In the genomic region with DNA sequence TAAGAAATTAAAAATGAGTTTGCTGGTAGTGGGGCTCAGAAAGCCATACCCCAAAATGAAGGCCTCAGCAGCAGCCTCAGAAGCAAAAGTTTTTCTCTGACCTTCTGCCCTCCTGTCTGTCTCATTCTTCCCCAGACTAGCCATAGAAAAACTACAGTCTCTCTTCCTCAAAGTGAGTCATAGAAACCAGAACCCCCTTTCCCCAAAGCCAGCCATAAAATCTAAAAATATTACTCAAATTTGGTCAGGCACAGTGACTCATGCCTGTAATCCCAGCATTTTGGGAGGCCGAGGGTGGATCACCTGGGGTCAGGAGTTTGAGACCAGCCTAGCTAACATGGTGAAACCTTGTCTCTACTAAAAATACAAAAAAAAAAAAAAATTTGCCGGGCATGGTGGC, we compare ENCODE assay signal across 8 cellular contexts. TPM values are rescaled to one million over a fixed set of nuclear protein-coding genes. Genes with fewer than 3 reads are reported as not detected.
DNase-seq lines count a peak whose midpoint lies in the region; ATAC-seq, FAIRE-seq and TF ChIP-seq lines count a peak whose summit lies in the region.
"Not testable (repeated sequence)": the region's sequence is repeated elsewhere in the genome, so short reads cannot be mapped to it uniquely, and the experiment has no call there.

No MANE protein-coding gene starts in this region.

- H3K9me3 Mint-ChIP-seq in activated CD4-positive, alpha-beta T cell treated with anti-CD3 and anti-CD28 coated beads for 36 hours (ENCODE audit: low read depth): not testable (repeated sequence)

- not testable (repeated sequence) for H3K36me3 ChIP-seq in OCI-LY3 (replicated peaks; ENCODE audit: low read depth, low read length); GM12878 (ENCODE audit: control insufficient read depth in 2 of 2, insufficient read depth in 2 of 2, low read length in 1 of 2); upper lobe of right lung

- H3K9ac ChIP-seq in OCI-LY3 (ENCODE audit: low read length); GM12878 (ENCODE audit: control insufficient read depth, insufficient read depth, low read length): not testable (repeated sequence)

- H3K4me1 Mint-ChIP-seq in activated CD4-positive, alpha-beta T cell treated with anti-CD3 and anti-CD28 coated beads for 36 hours: peaks cover 24% of the 10 kb centered on the region

- TF ChIP-seq RAD21 in GM12878 (IDR thresholded peaks at IDR 0.05; ENCODE audit: insufficient read depth, low read depth, low read length): not testable (repeated sequence)

- not testable (repeated sequence) for H3K4me3 Mint-ChIP-seq in activated CD4-positive, alpha-beta T cell treated with anti-CD3 and anti-CD28 coated beads for 36 hours

- not testable (repeated sequence) for TF ChIP-seq POLR2A in GM12878 (IDR thresholded peaks at IDR 0.05; ENCODE audit: low read depth, low read length)

- FAIRE-seq in GM12878 (lab: Jason Lieb, UNC): peak; percentile 13

- TF ChIP-seq CTCF in OCI-LY3 (IDR thresholded peaks at IDR 0.05; ENCODE audit: low read depth, low read length); GM12878 (IDR thresholded peaks at IDR 0.05 in 2 of 3, conservative IDR thresholded peaks at IDR 0.05 in 1 of 3; ENCODE audit: control insufficient read depth in 2 of 3, extremely low read depth in 1 of 3, insufficient read depth in 1 of 3, low read depth in 3 of 3, low read length in 3 of 3); omental fat pad (IDR thresholded peaks at IDR 0.05); upper lobe of right lung (IDR thresholded peaks at IDR 0.05): not testable (repeated sequence)

- intact Hi-C loops in activated CD4-positive, alpha-beta T cell treated with anti-CD3 and anti-CD28 coated beads for 36 hours (cut with DNase I, micrococcal nuclease): loop anchor here in 1 of 2 experiments (5.0 kb wide), 1 partner anchor 220 kb away; no protein-coding TSS in a partner anchor
- intact Hi-C loops in GM12878 (cut with micrococcal nuclease; ENCODE audit: unreplicated experiment); upper lobe of right lung (cut with DNase I): not testable (repeated sequence)

- in situ Hi-C loops in GM12878 (cut with MboI): not testable (repeated sequence)

- ATAC-seq in activated CD4-positive, alpha-beta T cell treated with anti-CD3 and anti-CD28 coated beads for 36 hours; upper lobe of right lung: not testable (repeated sequence)
- ATAC-seq in GM12878: peak; percentile 13; the same call in 2 of the 3 replicates
- ATAC-seq in omental fat pad (ENCODE audit: low FRiP score): peak; percentile 42

- H3K79me2 ChIP-seq in OCI-LY3 (ENCODE audit: low read length): peaks cover 17% of the 10 kb centered on the region
- peaks cover 16% of the 10 kb centered on the region for H3K79me2 ChIP-seq in GM12878 (ENCODE audit: control insufficient read depth, insufficient read depth, low read length)

- H3K4me1 ChIP-seq in OCI-LY3 (ENCODE audit: low read length) (peaks cover 20% of the 10 kb centered on the region), upper lobe of right lung (peaks cover 13% of the 10 kb centered on the region)
- not testable (repeated sequence) for H3K4me1 ChIP-seq in GM12878 (ENCODE audit: control insufficient read depth, insufficient read depth, low read length)

- 34% methylated on average over 2 of the region's 2 CpGs for WGBS in GM12878 (ENCODE audit: insufficient coverage, insufficient replicate concordance, low lambda C conversion rate, missing lambda C conversion rate)

- peak overlapping the region; percentile 26; the same call in 1 of the 2 replicates for H3K27ac ChIP-seq in OCI-LY3 (ENCODE audit: low read length)
- H3K27ac ChIP-seq in GM12878 (ENCODE audit: control insufficient read depth, insufficient read depth): peak overlapping the region; percentile 2; the same call in 1 of the 2 replicates
- H3K27ac ChIP-seq in upper lobe of right lung: peak overlapping the region; percentile 43

- not testable (repeated sequence) for H3K9me3 ChIP-seq in OCI-LY3 (ENCODE audit: insufficient read depth, low read length); GM12878 (replicated peaks; ENCODE audit: control insufficient read depth, insufficient read depth, low read length); upper lobe of right lung

- H4K20me1 ChIP-seq in OCI-LY3 (ENCODE audit: insufficient read depth, low read length); GM12878 (ENCODE audit: control insufficient read depth, insufficient read depth): not testable (repeated sequence)

- SMC1A ChIA-PET in GM12878 (lab: Charles Lee; ENCODE audit: uncharacterized antibody, unreplicated experiment): interaction anchor here (0.6 to 1.1 kb wide), 2 partner anchors 117 to 132 kb away, joined by 3 to 4 read pairs; no protein-coding TSS in a partner anchor

- H2AFZ ChIP-seq in OCI-LY3 (ENCODE audit: low read depth, low read length): not testable (repeated sequence)
- peak overlapping the region; percentile 14; the same call in 1 of the 2 replicates for H2AFZ ChIP-seq in GM12878 (ENCODE audit: control insufficient read depth, low read depth, low read length)

- not testable (repeated sequence) for BruUV-seq in GM12878 (replicated peaks; lab: Mats Ljungman, UMichigan)

- DNase-seq in EL (peak; percentile 71), HT1080 (ENCODE audit: low read depth) (peak; percentile 84), fibroblast of peridontal ligament (ENCODE audit: extremely low read depth) (peak; percentile 70)
- peak; percentile 27 for DNase-seq in activated CD4-positive, alpha-beta T cell treated with anti-CD3 and anti-CD28 coated beads for 36 hours
- not testable (repeated sequence) for DNase-seq in GM12878 (ENCODE audit: low read depth, low spot score); omental fat pad (ENCODE audit: low spot score); upper lobe of right lung

- TF ChIP-seq EP300 in GM12878 (IDR thresholded peaks at IDR 0.05; ENCODE audit: borderline replicate concordance in 1 of 2, control insufficient read depth in 1 of 2, low read depth in 2 of 2, low read length in 2 of 2): not testable (repeated sequence)

- not testable (repeated sequence) for H3K36me3 Mint-ChIP-seq in activated CD4-positive, alpha-beta T cell treated with anti-CD3 and anti-CD28 coated beads for 36 hours (ENCODE audit: low read depth)

- not testable (repeated sequence) for H3K27me3 Mint-ChIP-seq in activated CD4-positive, alpha-beta T cell treated with anti-CD3 and anti-CD28 coated beads for 36 hours

- not testable (repeated sequence) for H3K27me3 ChIP-seq in OCI-LY3 (ENCODE audit: low read depth, low read length); GM12878 (replicated peaks in 1 of 2; ENCODE audit: control insufficient read depth in 2 of 2, insufficient read depth in 2 of 2, low read length in 1 of 2); upper lobe of right lung

- H3K27ac Mint-ChIP-seq in activated CD4-positive, alpha-beta T cell treated with anti-CD3 and anti-CD28 coated beads for 36 hours: peak overlapping the region; percentile 26

- RAD21 ChIA-PET in GM12878 (lab: Charles Lee; ENCODE audit: unreplicated experiment): interaction anchor here (0.6 kb wide), 1 partner anchor 209 kb away, joined by 3 read pairs; no protein-coding TSS in a partner anchor

- not testable (repeated sequence) for H3K4me3 ChIP-seq in OCI-LY3 (ENCODE audit: low read length); GM12878; upper lobe of right lung

- H3K4me2 ChIP-seq in OCI-LY3 (ENCODE audit: low read length) (peak overlapping the region; percentile 53), GM12878 (ENCODE audit: control insufficient read depth, insufficient read depth) (peak overlapping the region; percentile 15; the same call in 1 of the 2 replicates)

- CTCF ChIA-PET in activated CD4-positive, alpha-beta T cell treated with anti-CD3 and anti-CD28 coated beads for 36 hours (lab: Charles Lee): interaction anchor here (1.7 kb wide), 1 partner anchor 13 kb away, joined by 4 read pairs; no protein-coding TSS in a partner anchor
- CTCF ChIA-PET in GM12878 (lab: Yijun Ruan, JAX): interaction anchor here (3.0 kb wide), 1 partner anchor 13 kb away, joined by 12 read pairs; no protein-coding TSS in a partner anchor

- POLR2A ChIA-PET in activated CD4-positive, alpha-beta T cell treated with anti-CD3 and anti-CD28 coated beads for 36 hours (lab: Charles Lee): interaction anchor here (0.7 kb wide), 2 partner anchors 71 to 131 kb away, joined by 4 to 5 read pairs; a partner anchor contains a TSS
- POLR2A ChIA-PET in GM12878 (lab: Charles Lee): not testable (repeated sequence)

RNA-seq across cellular contexts. Expression of a gene that starts 5.2 kb away (rescaled TPM):
- total RNA-seq in HT1080 (2014; rRNA removed; shearing (Covaris generic)): 19.1 and 25.1 TPM in 2 replicates
- polyA plus RNA-seq in HT1080 (2015; cell fraction: cytosol; rRNA removed): 32.8 and 35.3 TPM in 2 replicates
- 16.1 and 20.2 TPM in 2 replicates for polyA plus RNA-seq in HT1080 (2015; cell fraction: nucleus; rRNA removed)
- total RNA-seq in activated CD4-positive, alpha-beta T cell treated with anti-CD3 and anti-CD28 coated beads for 36 hours: 10 to 100 TPM; 14.4 to 19.9 TPM
- 63.6 and 67.6 TPM in 2 replicates for total RNA-seq in GM12878 (2013; cell fraction: nucleolus; rRNA removed)
- total RNA-seq in GM12878 (2014; rRNA removed) (20.7 and 26.0 TPM in 2 replicates), GM12878 (2014; rRNA removed; fragmentation: Illumina TruSeq; extraction: Trizol) (18.2 and 18.6 TPM in 2 replicates), GM12878 (2021) (17.1 and 18.7 TPM in 2 replicates), omental fat pad (10 to 100 TPM; 13.6 to 30.1 (median 23.2) TPM), upper lobe of right lung (26.9 TPM)
- 5.3 TPM for polyA plus RNA-seq in GM12878 (2011; ENCODE audit: low read depth)
- polyA plus RNA-seq in GM12878 (2011; rRNA removed) (27.6 and 30.9 TPM in 2 replicates), GM12878 (2014; fragmentation: Illumina TruSeq; extraction: Trizol) (11.5 and 11.9 TPM in 2 replicates), GM12878 (2014; fragmentation: Nextera tagmentation; extraction: Ambion mirVana) (1 to 10 TPM; 2.6 to 4.9 TPM), GM12878 (2014; rRNA removed) (14.9 and 15.2 TPM in 2 replicates), GM12878 (2016; fragmentation: Nextera tagmentation; extraction: Ambion mirVana) (10 to 100 TPM; 22.0 to 22.6 TPM)
- 16.0 and 16.1 TPM in 2 replicates for polyA plus RNA-seq in GM12878 (2011; cell fraction: cytosol; rRNA removed)
- 9.2 and 11.1 TPM in 2 replicates for polyA plus RNA-seq in GM12878 (2011; cell fraction: nucleus; rRNA removed)
- polyA plus RNA-seq in GM12878 (2012): 6.2 and 9.0 TPM in 2 replicates
- polyA minus RNA-seq in GM12878 (2011; rRNA and poly(A)+ RNA removed): 19.7 and 26.8 TPM in 2 replicates
- 6.1 and 6.4 TPM in 2 replicates for polyA minus RNA-seq in GM12878 (2011; cell fraction: cytosol; rRNA and poly(A)+ RNA removed)
- polyA minus RNA-seq in GM12878 (2011; cell fraction: nucleus; rRNA and poly(A)+ RNA removed): 16.9 and 24.7 TPM in 2 replicates

RNA-seq across cellular contexts. Expression of a gene that starts 5.8 kb away (rescaled TPM):
- total RNA-seq in HT1080 (2014; rRNA removed; shearing (Covaris generic)): 3.3 and 3.7 TPM in 2 replicates
- polyA plus RNA-seq in HT1080 (2015; cell fraction: cytosol; rRNA removed): 5.6 and 7.5 TPM in 2 replicates
- 9.3 and 12.6 TPM in 2 replicates for polyA plus RNA-seq in HT1080 (2015; cell fraction: nucleus; rRNA removed)
- total RNA-seq in activated CD4-positive, alpha-beta T cell treated with anti-CD3 and anti-CD28 coated beads for 36 hours: 1 to 10 TPM; 8.5 to 8.9 TPM
- 49.8 and 53.0 TPM in 2 replicates for total RNA-seq in GM12878 (2013; cell fraction: nucleolus; rRNA removed)
- 13.4 and 14.8 TPM in 2 replicates for total RNA-seq in GM12878 (2014; rRNA removed)
- 17.0 TPM in 2 replicates for total RNA-seq in GM12878 (2014; rRNA removed; fragmentation: Illumina TruSeq; extraction: Trizol)
- 11.9 and 12.6 TPM in 2 replicates for total RNA-seq in GM12878 (2021)
- 4.9 TPM for polyA plus RNA-seq in GM12878 (2011; ENCODE audit: low read depth)
- 13.9 and 18.0 TPM in 2 replicates for polyA plus RNA-seq in GM12878 (2011; rRNA removed)
- polyA plus RNA-seq in GM12878 (2011; cell fraction: cytosol; rRNA removed): 5.5 and 6.2 TPM in 2 replicates
- polyA plus RNA-seq in GM12878 (2011; cell fraction: nucleus; rRNA removed): 14.1 and 14.9 TPM in 2 replicates
- 7.6 and 8.2 TPM in 2 replicates for polyA plus RNA-seq in GM12878 (2012)
- polyA plus RNA-seq in GM12878 (2014; fragmentation: Illumina TruSeq; extraction: Trizol): 13.3 and 19.9 TPM in 2 replicates
- 1 to 10 TPM; 9.1 to 9.8 TPM for polyA plus RNA-seq in GM12878 (2014; fragmentation: Nextera tagmentation; extraction: Ambion mirVana)
- 8.4 and 12.8 TPM in 2 replicates for polyA plus RNA-seq in GM12878 (2014; rRNA removed)
- polyA plus RNA-seq in GM12878 (2016; fragmentation: Nextera tagmentation; extraction: Ambion mirVana): 10 to 100 TPM; 12.2 to 14.9 TPM
- polyA minus RNA-seq in GM12878 (2011; rRNA and poly(A)+ RNA removed): 9.0 and 9.3 TPM in 2 replicates
- polyA minus RNA-seq in GM12878 (2011; cell fraction: cytosol; rRNA and poly(A)+ RNA removed): 2.5 and 4.8 TPM in 2 replicates
- 9.8 and 14.4 TPM in 2 replicates for polyA minus RNA-seq in GM12878 (2011; cell fraction: nucleus; rRNA and poly(A)+ RNA removed)
- total RNA-seq in omental fat pad: 1 to 10 TPM; 2.9 to 6.1 (median 4.7) TPM
- 8.9 TPM for total RNA-seq in upper lobe of right lung

RNA-seq across cellular contexts. Expression of a gene that starts 53.4 kb away (rescaled TPM):
- total RNA-seq in HT1080 (2014; rRNA removed; shearing (Covaris generic)): 5.1 and 5.3 TPM in 2 replicates
- 3.5 and 4.1 TPM in 2 replicates for polyA plus RNA-seq in HT1080 (2015; cell fraction: cytosol; rRNA removed)
- 6.6 and 6.9 TPM in 2 replicates for polyA plus RNA-seq in HT1080 (2015; cell fraction: nucleus; rRNA removed)
- 1 to 10 TPM; 2.5 to 3.0 TPM for total RNA-seq in activated CD4-positive, alpha-beta T cell treated with anti-CD3 and anti-CD28 coated beads for 36 hours
- total RNA-seq in GM12878 (2013; cell fraction: nucleolus; rRNA removed): 18.3 and 22.6 TPM in 2 replicates
- total RNA-seq in GM12878 (2014; rRNA removed) (6.0 and 8.5 TPM in 2 replicates), GM12878 (2014; rRNA removed; fragmentation: Illumina TruSeq; extraction: Trizol) (6.7 and 8.0 TPM in 2 replicates), GM12878 (2021) (6.4 and 7.4 TPM in 2 replicates), omental fat pad (10 to 100 TPM in 1 of 4 donors, 1 to 10 TPM in 3; 2.6 to 15.0 (median 6.4) TPM), upper lobe of right lung (11.1 TPM)
- 1.1 TPM for polyA plus RNA-seq in GM12878 (2011; ENCODE audit: low read depth)
- polyA plus RNA-seq in GM12878 (2011; rRNA removed) (4.5 and 4.9 TPM in 2 replicates), GM12878 (2014; fragmentation: Illumina TruSeq; extraction: Trizol) (6.7 and 7.0 TPM in 2 replicates), GM12878 (2014; fragmentation: Nextera tagmentation; extraction: Ambion mirVana) (1 to 10 TPM; 2.2 to 3.1 TPM), GM12878 (2014; rRNA removed) (6.4 and 11.0 TPM in 2 replicates), GM12878 (2016; fragmentation: Nextera tagmentation; extraction: Ambion mirVana) (1 to 10 TPM; 8.0 to 8.4 TPM)
- polyA plus RNA-seq in GM12878 (2011; cell fraction: cytosol; rRNA removed): 1.8 and 2.0 TPM in 2 replicates
- 2.3 and 4.2 TPM in 2 replicates for polyA plus RNA-seq in GM12878 (2011; cell fraction: nucleus; rRNA removed)
- polyA plus RNA-seq in GM12878 (2012): 2.2 and 2.3 TPM in 2 replicates
- 0.77 and 2.6 TPM in 2 replicates for polyA minus RNA-seq in GM12878 (2011; rRNA and poly(A)+ RNA removed)
- 1.0 and 2.5 TPM in 2 replicates for polyA minus RNA-seq in GM12878 (2011; cell fraction: cytosol; rRNA and poly(A)+ RNA removed)
- 1.8 and 3.3 TPM in 2 replicates for polyA minus RNA-seq in GM12878 (2011; cell fraction: nucleus; rRNA and poly(A)+ RNA removed)
